In the genomic region with DNA sequence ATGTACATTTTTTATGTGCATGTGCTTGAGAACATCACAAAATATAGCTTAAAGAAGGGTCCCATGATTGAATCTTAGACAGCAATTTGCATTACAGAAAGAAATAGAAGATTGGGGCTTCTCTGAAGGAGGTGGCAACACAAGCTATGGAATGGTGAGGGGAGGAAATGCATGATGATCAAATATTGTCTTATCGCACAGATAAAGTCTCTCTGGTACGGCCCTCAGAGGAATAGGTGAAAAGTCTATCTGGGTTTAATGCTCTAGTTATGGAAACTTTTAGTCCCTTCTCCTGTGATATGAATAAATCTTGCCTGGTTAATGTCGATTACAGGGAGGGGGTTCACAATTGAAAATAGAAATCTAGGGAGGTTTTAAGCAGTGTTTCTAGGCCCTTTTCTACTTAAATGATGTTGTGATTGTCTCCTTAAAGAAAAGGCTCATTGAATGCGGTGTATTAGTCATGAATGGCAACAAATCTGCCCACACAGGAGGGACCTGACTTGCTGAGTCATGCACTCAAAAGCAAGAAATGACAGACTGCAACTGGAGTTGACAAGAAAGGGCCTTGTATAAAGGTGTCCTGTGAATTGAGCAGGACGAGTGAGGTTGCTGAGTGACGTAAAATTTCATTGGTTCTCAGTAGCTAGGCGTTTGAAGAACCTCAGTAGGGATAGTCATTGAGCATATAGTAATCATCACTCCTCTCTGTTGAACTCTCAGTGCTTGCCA, we compare ENCODE assay signal across 8 cellular contexts.
A peak's percentile ranks its signal among the peaks of the same experiment; 100 is the strongest.
DNase-seq lines count a peak whose midpoint lies in the region; ATAC-seq and TF ChIP-seq lines count a peak whose summit lies in the region.

No MANE protein-coding gene starts in this region.

- H3K27ac ChIP-seq in RWPE1 (no peak overlapping the region), suprapubic skin (no peak overlapping the region)

- no peak for TF ChIP-seq EP300 in suprapubic skin (IDR thresholded peaks at IDR 0.05)

- no peak overlapping the region for H3K4me3 ChIP-seq in suprapubic skin

- no peaks in the 10 kb centered on the region for H3K27me3 ChIP-seq in suprapubic skin

- ATAC-seq in HG02588 (IDR thresholded peaks at IDR 0.05; ENCODE audit: unreplicated experiment) (peak; percentile 75), HG02840 (IDR thresholded peaks at IDR 0.05; ENCODE audit: low FRiP score, unreplicated experiment) (no peak)

- CTCF ChIA-PET in RWPE1 (lab: Yijun Ruan, JAX) = no interaction called here

- TF ChIP-seq CTCF in RWPE1 (conservative IDR thresholded peaks at IDR 0.05; ENCODE audit: low read depth) = no peak
- TF ChIP-seq CTCF in suprapubic skin (IDR thresholded peaks at IDR 0.05) = no peak

- no peaks in the 10 kb centered on the region for H3K36me3 ChIP-seq in suprapubic skin

- 54% methylated on average over 7 of the region's 7 CpGs for WGBS in suprapubic skin

- POLR2A ChIA-PET in RWPE1 (lab: Yijun Ruan, JAX; ENCODE audit: low non-redundant PET) = no interaction called here

- H3K9me3 ChIP-seq in suprapubic skin = no peaks in the 10 kb centered on the region

- DNase-seq in GM03348 (ENCODE audit: low spot score) = peak; percentile 19
- peak; percentile 57 for DNase-seq in RWPE1 (ENCODE audit: low spot score)
- peak; percentile 17 for DNase-seq in iPS-NIHi11 (ENCODE audit: low spot score)
- DNase-seq in suprapubic skin (ENCODE audit: low spot score in 2 of 2) = no peak
- DNase-seq in cerebellar nuclear complex (lab: John Stamatoyannopoulos, UW) = no peak
- DNase-seq in SHP77 (lab: John Stamatoyannopoulos, UW) = no peak

- no peaks in the 10 kb centered on the region for H3K4me1 ChIP-seq in suprapubic skin

- no peak for TF ChIP-seq POLR2A in suprapubic skin (IDR thresholded peaks at IDR 0.05)

Comparison
In these comparisons a context has a peak if more than half of its experiments do, and no peak if none do; other contexts are left out.
1. DNase-seq: peak in GM03348 (single experiment), RWPE1 (single experiment) and iPS-NIHi11 (single experiment); none in suprapubic skin (0 of 2), cerebellar nuclear complex (0 of 2) and SHP77 (0 of 2).